In genomic region chr1:161706483-161707347, GRCh38 we compare ENCODE assay signal across 9 cellular contexts. TPM values are rescaled to one million over a fixed set of nuclear protein-coding genes. Genes with fewer than 3 reads are reported as not detected.
A peak's percentile ranks its signal among the peaks of the same experiment; 100 is the strongest.
DNase-seq lines count a peak whose midpoint lies in the region; ATAC-seq and TF ChIP-seq lines count a peak whose summit lies in the region.
"Had no signal": no experiment of that assay in that cellular context is flagged by ENCODE, and none has a peak within 500 bp of the region (broad histone marks: within the 10 kb centered on the region; RNA-seq: fewer than 3 reads in every experiment).

Gene FCRLA, plus strand, starts transcription at chr1:161707229. Its CDS starts 36 bp downstream, at chr1:161707265.

- no peaks in the 10 kb centered on the region for H4K20me1 ChIP-seq in Karpas-422 (ENCODE audit: insufficient read depth, low read depth, low read length)

- peaks cover 33% of the 10 kb centered on the region for H3K79me2 ChIP-seq in Karpas-422 (ENCODE audit: low read length)

- no peaks in the 10 kb centered on the region for H3K36me3 Mint-ChIP-seq in CD14-positive monocyte

- H2AFZ ChIP-seq in Karpas-422 (ENCODE audit: low read length): no peak within 1 kb of the TSS

- TF ChIP-seq CTCF in GM13976 (IDR thresholded peaks at IDR 0.05; ENCODE audit: borderline replicate concordance, control extremely low read depth, extremely low read depth, insufficient read depth, missing control alignments) (no peak), choroid plexus epithelial cell (conservative IDR thresholded peaks at IDR 0.05; ENCODE audit: low read depth, low read length) (no peak), spleen (IDR thresholded peaks at IDR 0.05 in 8 of 11, conservative IDR thresholded peaks at IDR 0.05 in 3 of 11) (no peak), CD14-positive monocyte (IDR thresholded peaks at IDR 0.05) (no peak)

- DNase-seq in GM13976 (ENCODE audit: low spot score) (peak; percentile 60), Karpas-422 (peak; percentile 98), choroid plexus epithelial cell (ENCODE audit: low read depth) (peak; percentile 67), spleen (no peak), CD14-positive monocyte (ENCODE audit: low spot score) (no peak), activated gamma-delta T cell (lab: John Stamatoyannopoulos, UW) (no peak)
- no peak for DNase-seq in activated naive CD4-positive, alpha-beta T cell (lab: John Stamatoyannopoulos, UW)

- intact Hi-C loops in spleen (cut with DNase I; ENCODE audit: low total_unique reads) (no loop called here), CD14-positive monocyte (cut with micrococcal nuclease) (no loop called here)

- no peaks in the 10 kb centered on the region for H3K9me3 ChIP-seq in Karpas-422 (ENCODE audit: low read length)
- no peaks in the 10 kb centered on the region for H3K9me3 ChIP-seq in spleen

- H3K27me3 ChIP-seq in Karpas-422 (ENCODE audit: low read length) (no peaks in the 10 kb centered on the region), spleen (replicated peaks in 1 of 7) (peaks cover 0 to 12% (median 0%) of the 10 kb centered on the region in 7 donors)

- H3K4me3 Mint-ChIP-seq in CD14-positive monocyte: no peak within 1 kb of the TSS

- no peaks in the 10 kb centered on the region for H3K9me2 ChIP-seq in Karpas-422 (replicated peaks; ENCODE audit: insufficient read depth, low read length)

- 35 to 60% (median 43%) methylated on average over 4 of the region's 4 CpGs for WGBS in spleen, 5 donors

- peak within 1 kb of the TSS; percentile 76 for H3K9ac ChIP-seq in Karpas-422 (ENCODE audit: low read length)

- ATAC-seq in GM21717 (IDR thresholded peaks at IDR 0.05; ENCODE audit: unreplicated experiment): peak; percentile 64

- no peak within 1 kb of the TSS for H3K27ac Mint-ChIP-seq in CD14-positive monocyte

- H3K27me3 Mint-ChIP-seq in CD14-positive monocyte (ENCODE audit: low read depth in 3 of 3): peaks cover 52 to 58% (median 52%) of the 10 kb centered on the region in 3 donors

- H3K9me3 Mint-ChIP-seq in CD14-positive monocyte: peaks cover 0 to 2% (median 0%) of the 10 kb centered on the region in 7 donors

- peak within 1 kb of the TSS; percentile 68 for H3K4me3 ChIP-seq in Karpas-422 (ENCODE audit: low read length)
- no peak within 1 kb of the TSS for H3K4me3 ChIP-seq in choroid plexus epithelial cell (ENCODE audit: low read depth, low read length)
- peak within 1 kb of the TSS; percentile 1 to 67 (median 25) for H3K4me3 ChIP-seq in spleen

- in situ Hi-C loops in GM13976 (cut with MboI; ENCODE audit: low sequenced_read_pairs, unreplicated experiment): no loop called here

- H3K4me2 ChIP-seq in Karpas-422 (ENCODE audit: low read depth, low read length, poor library complexity, severe bottlenecking): peak within 1 kb of the TSS; percentile 81

- H3K27ac ChIP-seq in Karpas-422 (ENCODE audit: low read length) (peak within 1 kb of the TSS; percentile 95), spleen (peak within 1 kb of the TSS in 7 of 8 donors; percentile 13 to 85 (median 65))

- H3K36me3 ChIP-seq in Karpas-422 (ENCODE audit: insufficient read depth, low read length): peaks cover 22% of the 10 kb centered on the region
- H3K36me3 ChIP-seq in spleen: peaks cover 0 to 15% (median 0%) of the 10 kb centered on the region in 6 donors

- TF ChIP-seq POLR2A in spleen (IDR thresholded peaks at IDR 0.05): peak in 1 of 3 donors; percentile 44

- no peaks in the 10 kb centered on the region for H3K4me1 Mint-ChIP-seq in CD14-positive monocyte

- peaks cover 81% of the 10 kb centered on the region for H3K4me1 ChIP-seq in Karpas-422 (ENCODE audit: low read length)
- H3K4me1 ChIP-seq in spleen: peaks cover 0 to 51% (median 15%) of the 10 kb centered on the region in 6 donors

RNA-seq across cellular contexts. Expression of gene FCRLA, which starts in this region (rescaled TPM):
- total RNA-seq in Karpas-422 (2014; rRNA removed; shearing (Covaris generic); ENCODE audit: low replicate concordance): 637 and 924 TPM in 2 replicates
- 10 to 100 TPM; 28.0 to 68.1 (median 52.5) TPM for total RNA-seq in spleen
- polyA plus RNA-seq in spleen: 100 to 1,000 TPM; 142 to 202 (median 192) TPM
- polyA plus RNA-seq in CD14-positive monocyte: under 1 TPM; 0.39 to 0.51 TPM
- total RNA-seq: activated CD8-positive, alpha-beta memory T cell treated with anti-CD3 and anti-CD28 coated beads for 36 hours had no signal

Comparison
In these comparisons a context has a peak if more than half of its experiments do, and no peak if none do; other contexts are left out.
1. RNA of gene FCRLA (polyA plus RNA-seq): 142 to 202 TPM in spleen; 0.39 to 0.51 TPM in CD14-positive monocyte; every median in the first group is over 10 times any median in the second.
2. DNase-seq: peak in GM13976 (single experiment), Karpas-422 (single experiment) and choroid plexus epithelial cell (single experiment); none in spleen (single experiment), activated naive CD4-positive, alpha-beta T cell (0 of 4), CD14-positive monocyte (single experiment) and activated gamma-delta T cell (single experiment).